In the genomic region with DNA sequence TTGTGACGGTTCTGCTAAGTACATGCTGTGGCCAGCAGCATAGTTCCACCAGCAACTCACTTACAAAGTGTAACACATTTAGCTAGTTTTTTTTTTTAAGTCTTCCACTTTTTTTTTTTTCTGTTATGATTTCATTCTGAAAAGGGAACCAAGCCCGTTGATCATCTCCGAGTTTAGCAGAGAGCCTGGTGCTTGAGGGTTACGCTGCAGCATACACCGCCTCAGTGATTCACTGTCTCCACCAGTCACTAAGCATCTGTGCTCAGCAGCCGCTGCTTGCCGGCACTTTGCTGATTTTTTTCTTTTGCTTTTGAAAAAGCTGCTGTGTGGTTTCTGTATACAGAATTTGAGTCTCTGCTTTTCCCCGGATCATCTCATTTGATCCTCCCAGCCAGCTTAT, we compare ENCODE assay signal across 1 cellular context.
TF ChIP-seq lines count a peak whose summit lies in the region.

No MANE protein-coding gene starts in this region.

TF ChIP-seq in H1, 55 proteins besides CTCF, POLR2A, EP300 and RAD21 (continued from another document):
- TF ChIP-seq, protein P1, sequence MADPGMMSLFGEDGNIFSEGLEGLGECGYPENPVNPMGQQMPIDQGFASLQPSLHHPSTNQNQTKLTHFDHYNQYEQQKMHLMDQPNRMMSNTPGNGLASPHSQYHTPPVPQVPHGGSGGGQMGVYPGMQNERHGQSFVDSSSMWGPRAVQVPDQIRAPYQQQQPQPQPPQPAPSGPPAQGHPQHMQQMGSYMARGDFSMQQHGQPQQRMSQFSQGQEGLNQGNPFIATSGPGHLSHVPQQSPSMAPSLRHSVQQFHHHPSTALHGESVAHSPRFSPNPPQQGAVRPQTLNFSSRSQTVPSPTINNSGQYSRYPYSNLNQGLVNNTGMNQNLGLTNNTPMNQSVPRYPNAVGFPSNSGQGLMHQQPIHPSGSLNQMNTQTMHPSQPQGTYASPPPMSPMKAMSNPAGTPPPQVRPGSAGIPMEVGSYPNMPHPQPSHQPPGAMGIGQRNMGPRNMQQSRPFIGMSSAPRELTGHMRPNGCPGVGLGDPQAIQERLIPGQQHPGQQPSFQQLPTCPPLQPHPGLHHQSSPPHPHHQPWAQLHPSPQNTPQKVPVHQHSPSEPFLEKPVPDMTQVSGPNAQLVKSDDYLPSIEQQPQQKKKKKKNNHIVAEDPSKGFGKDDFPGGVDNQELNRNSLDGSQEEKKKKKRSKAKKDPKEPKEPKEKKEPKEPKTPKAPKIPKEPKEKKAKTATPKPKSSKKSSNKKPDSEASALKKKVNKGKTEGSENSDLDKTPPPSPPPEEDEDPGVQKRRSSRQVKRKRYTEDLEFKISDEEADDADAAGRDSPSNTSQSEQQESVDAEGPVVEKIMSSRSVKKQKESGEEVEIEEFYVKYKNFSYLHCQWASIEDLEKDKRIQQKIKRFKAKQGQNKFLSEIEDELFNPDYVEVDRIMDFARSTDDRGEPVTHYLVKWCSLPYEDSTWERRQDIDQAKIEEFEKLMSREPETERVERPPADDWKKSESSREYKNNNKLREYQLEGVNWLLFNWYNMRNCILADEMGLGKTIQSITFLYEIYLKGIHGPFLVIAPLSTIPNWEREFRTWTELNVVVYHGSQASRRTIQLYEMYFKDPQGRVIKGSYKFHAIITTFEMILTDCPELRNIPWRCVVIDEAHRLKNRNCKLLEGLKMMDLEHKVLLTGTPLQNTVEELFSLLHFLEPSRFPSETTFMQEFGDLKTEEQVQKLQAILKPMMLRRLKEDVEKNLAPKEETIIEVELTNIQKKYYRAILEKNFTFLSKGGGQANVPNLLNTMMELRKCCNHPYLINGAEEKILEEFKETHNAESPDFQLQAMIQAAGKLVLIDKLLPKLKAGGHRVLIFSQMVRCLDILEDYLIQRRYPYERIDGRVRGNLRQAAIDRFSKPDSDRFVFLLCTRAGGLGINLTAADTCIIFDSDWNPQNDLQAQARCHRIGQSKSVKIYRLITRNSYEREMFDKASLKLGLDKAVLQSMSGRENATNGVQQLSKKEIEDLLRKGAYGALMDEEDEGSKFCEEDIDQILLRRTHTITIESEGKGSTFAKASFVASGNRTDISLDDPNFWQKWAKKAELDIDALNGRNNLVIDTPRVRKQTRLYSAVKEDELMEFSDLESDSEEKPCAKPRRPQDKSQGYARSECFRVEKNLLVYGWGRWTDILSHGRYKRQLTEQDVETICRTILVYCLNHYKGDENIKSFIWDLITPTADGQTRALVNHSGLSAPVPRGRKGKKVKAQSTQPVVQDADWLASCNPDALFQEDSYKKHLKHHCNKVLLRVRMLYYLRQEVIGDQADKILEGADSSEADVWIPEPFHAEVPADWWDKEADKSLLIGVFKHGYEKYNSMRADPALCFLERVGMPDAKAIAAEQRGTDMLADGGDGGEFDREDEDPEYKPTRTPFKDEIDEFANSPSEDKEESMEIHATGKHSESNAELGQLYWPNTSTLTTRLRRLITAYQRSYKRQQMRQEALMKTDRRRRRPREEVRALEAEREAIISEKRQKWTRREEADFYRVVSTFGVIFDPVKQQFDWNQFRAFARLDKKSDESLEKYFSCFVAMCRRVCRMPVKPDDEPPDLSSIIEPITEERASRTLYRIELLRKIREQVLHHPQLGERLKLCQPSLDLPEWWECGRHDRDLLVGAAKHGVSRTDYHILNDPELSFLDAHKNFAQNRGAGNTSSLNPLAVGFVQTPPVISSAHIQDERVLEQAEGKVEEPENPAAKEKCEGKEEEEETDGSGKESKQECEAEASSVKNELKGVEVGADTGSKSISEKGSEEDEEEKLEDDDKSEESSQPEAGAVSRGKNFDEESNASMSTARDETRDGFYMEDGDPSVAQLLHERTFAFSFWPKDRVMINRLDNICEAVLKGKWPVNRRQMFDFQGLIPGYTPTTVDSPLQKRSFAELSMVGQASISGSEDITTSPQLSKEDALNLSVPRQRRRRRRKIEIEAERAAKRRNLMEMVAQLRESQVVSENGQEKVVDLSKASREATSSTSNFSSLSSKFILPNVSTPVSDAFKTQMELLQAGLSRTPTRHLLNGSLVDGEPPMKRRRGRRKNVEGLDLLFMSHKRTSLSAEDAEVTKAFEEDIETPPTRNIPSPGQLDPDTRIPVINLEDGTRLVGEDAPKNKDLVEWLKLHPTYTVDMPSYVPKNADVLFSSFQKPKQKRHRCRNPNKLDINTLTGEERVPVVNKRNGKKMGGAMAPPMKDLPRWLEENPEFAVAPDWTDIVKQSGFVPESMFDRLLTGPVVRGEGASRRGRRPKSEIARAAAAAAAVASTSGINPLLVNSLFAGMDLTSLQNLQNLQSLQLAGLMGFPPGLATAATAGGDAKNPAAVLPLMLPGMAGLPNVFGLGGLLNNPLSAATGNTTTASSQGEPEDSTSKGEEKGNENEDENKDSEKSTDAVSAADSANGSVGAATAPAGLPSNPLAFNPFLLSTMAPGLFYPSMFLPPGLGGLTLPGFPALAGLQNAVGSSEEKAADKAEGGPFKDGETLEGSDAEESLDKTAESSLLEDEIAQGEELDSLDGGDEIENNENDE (IDR thresholded peaks at IDR 0.05; ENCODE audit: insufficient replicate concordance, low read length), result no peak
- TF ChIP-seq TEAD4 (IDR thresholded peaks at IDR 0.05; ENCODE audit: low read depth, low read length), result no peak
- no peak for TF ChIP-seq HDAC2 (IDR thresholded peaks at IDR 0.05; ENCODE audit: borderline replicate concordance in 1 of 2, low read depth in 2 of 2, low read length in 2 of 2)
- no peak for TF ChIP-seq TCF12 (IDR thresholded peaks at IDR 0.05; ENCODE audit: low read depth, low read length)
- no peak for TF ChIP-seq KDM5A (IDR thresholded peaks at IDR 0.05; ENCODE audit: low read length)
- no peak for TF ChIP-seq SIN3A (conservative IDR thresholded peaks at IDR 0.05 in 1 of 2, IDR thresholded peaks at IDR 0.05 in 1 of 2; ENCODE audit: low read depth in 1 of 2, low read length in 2 of 2)
- no peak for TF ChIP-seq RBBP5 (IDR thresholded peaks at IDR 0.05; ENCODE audit: borderline replicate concordance, low read depth, low read length)
TF ChIP-seq in H1: peak in this region for 0.
